In the genomic region with DNA sequence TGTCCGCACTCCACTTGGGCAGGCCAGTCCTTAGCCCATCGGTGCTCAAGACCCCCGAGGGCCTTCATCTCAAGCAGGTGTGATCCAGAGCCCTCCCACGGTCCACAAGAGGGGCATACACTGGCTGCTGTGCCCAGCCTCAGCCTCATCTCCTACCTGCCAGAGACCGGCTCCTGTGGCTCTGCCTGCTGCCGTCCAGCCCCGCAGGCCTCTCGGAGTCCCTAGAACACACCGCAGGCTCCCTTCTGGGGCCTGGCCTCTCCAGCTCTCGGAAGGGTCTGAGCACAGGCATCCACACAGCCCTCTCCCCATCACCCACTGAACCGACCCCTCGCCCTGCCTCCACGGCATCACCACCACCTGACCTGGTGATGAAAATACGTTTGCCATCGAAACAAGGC, we compare ENCODE assay signal across 25 cellular contexts.
"Had no signal": no experiment of that assay in that cellular context is flagged by ENCODE, and none has a peak within 500 bp of the region (broad histone marks: within the 10 kb centered on the region; RNA-seq: fewer than 3 reads in every experiment).

No MANE protein-coding gene starts in this region.

- H3K27ac ChIP-seq: KMS-11 had no signal

- H3K36me3 ChIP-seq: MG63 had no signal

- H3K4me3 ChIP-seq: MG63 had no signal

- H3K4me1 Mint-ChIP-seq: activated CD4-positive, alpha-beta T cell treated with anti-CD3 and anti-CD28 coated beads, Interleukin-2, amount 10 ng/mL, durations not matched to agents 24 days and 14 days had no signal

- H3K9me3 ChIP-seq: MG63 had no signal

- H3K9me3 Mint-ChIP-seq: activated B cell treated with CpG ODN at 0.5 μM for 24 hours; activated CD4-positive, alpha-beta T cell treated with anti-CD3 and anti-CD28 coated beads, Interleukin-2, amount 10 ng/mL, durations not matched to agents 24 days and 14 days; activated naive CD4-positive, alpha-beta T cell treated with anti-CD3 and anti-CD28 coated beads, Interleukin-2, amount 10 ng/mL, durations not matched to agents 7 days and 5 days; activated naive CD8-positive, alpha-beta T cell treated with anti-CD3 and anti-CD28 coated beads for 36 hours; activated T-cell treated with anti-CD3 and anti-CD28 coated beads, Interleukin-2, amount 50 U/mL, for 4 hours; activated T-helper 17 cell treated with anti-CD3 and anti-CD28 coated beads, Interleukin-2, amount 50 U/mL, for 72 hours had no signal

- H3K27me3 Mint-ChIP-seq: activated B cell treated with CpG ODN at 0.5 μM for 24 hours; activated CD4-positive, alpha-beta T cell treated with anti-CD3 and anti-CD28 coated beads, Interleukin-2, amount 10 ng/mL, durations not matched to agents 24 days and 14 days; activated CD8-positive, alpha-beta memory T cell treated with anti-CD3 and anti-CD28 coated beads, Interleukin-2, amount 10 ng/mL, durations not matched to agents 7 days and 5 days; activated naive CD4-positive, alpha-beta T cell treated with anti-CD3 and anti-CD28 coated beads, Interleukin-2, amount 10 ng/mL, durations not matched to agents 7 days and 5 days; activated naive CD8-positive, alpha-beta T cell treated with anti-CD3 and anti-CD28 coated beads for 36 hours; activated T-helper 17 cell treated with anti-CD3 and anti-CD28 coated beads, Interleukin-2, amount 50 U/mL, for 72 hours; T-helper 17 cell had no signal

- H3K27me3 ChIP-seq: MG63 had no signal

- DNase-seq: activated B cell treated with CpG ODN at 0.5 μM for 24 hours; activated CD4-positive, alpha-beta T cell treated with anti-CD3 and anti-CD28 coated beads for 1 hour; activated CD4-positive, alpha-beta T cell treated with anti-CD3 and anti-CD28 coated beads, Interleukin-2, amount 10 ng/mL, durations not matched to agents 24 days and 14 days; activated CD4-positive, alpha-beta T cell treated with anti-CD3 and anti-CD28 coated beads, Interleukin-2, amount 50 U/mL, for 48 hours; activated CD8-positive, alpha-beta memory T cell treated with anti-CD3 and anti-CD28 coated beads, Interleukin-2, amount 10 ng/mL, durations not matched to agents 7 days and 5 days; activated gamma-delta T cell treated with Interleukin-2 at 50 U/mL for 16 hours; activated naive CD4-positive, alpha-beta T cell treated with anti-CD3 and anti-CD28 coated beads, Interleukin-2, amount 10 ng/mL, durations not matched to agents 7 days and 5 days; activated naive CD8-positive, alpha-beta T cell treated with anti-CD3 and anti-CD28 coated beads for 36 hours; activated T-cell treated with anti-CD3 and anti-CD28 coated beads, Interleukin-2, amount 50 U/mL, for 4 hours; central memory CD4-positive, alpha-beta T cell; MG63; MV-4-11; NCI-H1092 treated with DMSO at 0.1 percent for 48 hours; NCI-H1417 treated with DMSO at 0.1 percent for 48 hours; NCI-H1694; NCI-H2029; NCI-H2107; NCI-H446; NCI-H524; PC-3; SIG-M5; T-helper 17 cell; T-helper 9 cell had no signal

- H3K27ac Mint-ChIP-seq: activated B cell treated with CpG ODN at 0.5 μM for 24 hours; activated CD4-positive, alpha-beta T cell treated with anti-CD3 and anti-CD28 coated beads, Interleukin-2, amount 10 ng/mL, durations not matched to agents 24 days and 14 days; activated CD8-positive, alpha-beta memory T cell treated with anti-CD3 and anti-CD28 coated beads, Interleukin-2, amount 10 ng/mL, durations not matched to agents 7 days and 5 days; activated naive CD4-positive, alpha-beta T cell treated with anti-CD3 and anti-CD28 coated beads, Interleukin-2, amount 10 ng/mL, durations not matched to agents 7 days and 5 days; activated naive CD8-positive, alpha-beta T cell treated with anti-CD3 and anti-CD28 coated beads for 36 hours; T-helper 17 cell had no signal

- ATAC-seq: activated CD8-positive, alpha-beta memory T cell treated with anti-CD3 and anti-CD28 coated beads, Interleukin-2, amount 10 ng/mL, durations not matched to agents 7 days and 5 days; activated T-cell treated with anti-CD3 and anti-CD28 coated beads, Interleukin-2, amount 50 U/mL, for 4 hours; activated T-helper 17 cell treated with anti-CD3 and anti-CD28 coated beads, Interleukin-2, amount 50 U/mL, for 72 hours; PC-3; T-helper 17 cell had no signal

- H3K4me3 Mint-ChIP-seq: activated B cell treated with CpG ODN at 0.5 μM for 24 hours; activated CD4-positive, alpha-beta T cell treated with anti-CD3 and anti-CD28 coated beads, Interleukin-2, amount 10 ng/mL, durations not matched to agents 24 days and 14 days; activated CD8-positive, alpha-beta memory T cell treated with anti-CD3 and anti-CD28 coated beads, Interleukin-2, amount 10 ng/mL, durations not matched to agents 7 days and 5 days; activated naive CD4-positive, alpha-beta T cell treated with anti-CD3 and anti-CD28 coated beads, Interleukin-2, amount 10 ng/mL, durations not matched to agents 7 days and 5 days; activated naive CD8-positive, alpha-beta T cell treated with anti-CD3 and anti-CD28 coated beads for 36 hours; activated T-cell treated with anti-CD3 and anti-CD28 coated beads, Interleukin-2, amount 50 U/mL, for 4 hours; activated T-helper 17 cell treated with anti-CD3 and anti-CD28 coated beads, Interleukin-2, amount 50 U/mL, for 72 hours; T-helper 17 cell had no signal

- H3K36me3 Mint-ChIP-seq: activated CD8-positive, alpha-beta memory T cell treated with anti-CD3 and anti-CD28 coated beads, Interleukin-2, amount 10 ng/mL, durations not matched to agents 7 days and 5 days; activated naive CD4-positive, alpha-beta T cell treated with anti-CD3 and anti-CD28 coated beads, Interleukin-2, amount 10 ng/mL, durations not matched to agents 7 days and 5 days had no signal
